ENCODE assay signal across 18 cellular contexts in the genomic region with DNA sequence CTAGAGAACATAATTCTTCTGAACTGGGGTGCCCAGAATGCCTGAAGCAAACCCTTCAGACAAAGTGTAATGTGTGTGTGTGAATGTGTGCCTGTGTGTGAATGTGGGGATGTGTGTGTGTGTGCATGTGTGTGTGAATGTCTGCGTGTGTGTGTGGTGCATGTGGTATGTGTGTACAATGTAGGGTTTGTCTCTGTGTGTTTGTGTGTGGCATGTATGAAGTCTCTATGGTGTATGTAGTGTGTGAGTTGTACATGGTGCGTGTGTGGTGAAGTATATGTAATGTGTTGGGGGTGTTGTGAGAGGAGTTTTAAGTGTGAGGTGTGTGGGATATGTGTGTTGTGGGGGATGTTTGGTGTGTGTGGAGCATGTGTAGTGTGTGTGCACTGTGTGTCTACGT.
DNase-seq lines count a peak whose midpoint lies in the region; ATAC-seq, FAIRE-seq and TF ChIP-seq lines count a peak whose summit lies in the region.
"Had no signal": no experiment of that assay in that cellular context is flagged by ENCODE, and none has a peak within 500 bp of the region (broad histone marks: within the 10 kb centered on the region; RNA-seq: fewer than 3 reads in every experiment).

No MANE protein-coding gene starts in this region.

- H3K36me3 Mint-ChIP-seq in H9 (ENCODE audit: insufficient read depth in 1 of 3, low read depth in 3 of 3): peaks cover 0 to 9% (median 4%) of the 10 kb centered on the region in 3 experiments; a peak in 6 of 7 replicates
- H3K36me3 Mint-ChIP-seq: CD4-positive, alpha-beta memory T cell; IgD-negative memory B cell had no signal

- no peak overlapping the region for H2BK12ac ChIP-seq in H9 (ENCODE audit: insufficient read length, low read depth, low read length)
- no peak overlapping the region for H2BK12ac ChIP-seq in neuronal stem cell (ENCODE audit: low read length)

- no peak overlapping the region for H3K56ac ChIP-seq in H9 (ENCODE audit: insufficient read length, low read depth, low read length)

- H4K8ac ChIP-seq in H9 (replicated peaks; ENCODE audit: insufficient read length, low read depth, low read length) (no peak overlapping the region), neuronal stem cell (ENCODE audit: low read depth, low read length) (no peak overlapping the region)

- H3K9me3 ChIP-seq in H9 (ENCODE audit: control insufficient read depth, low read depth, low read length): no peaks in the 10 kb centered on the region
- peaks cover 0 to 2% of the 10 kb centered on the region in 2 donors for H3K9me3 ChIP-seq in neuronal stem cell (replicated peaks in 1 of 2; ENCODE audit: control insufficient read depth in 2 of 2, insufficient read depth in 1 of 2, low read depth in 1 of 2, low read length in 2 of 2)
- no peaks in the 10 kb centered on the region for H3K9me3 ChIP-seq in upper lobe of right lung
- H3K9me3 ChIP-seq: BE2C had no signal

- no peak overlapping the region for H2AK5ac ChIP-seq in H9 (ENCODE audit: insufficient read length, low read length)
- H2AK5ac ChIP-seq in neuronal stem cell (ENCODE audit: low read depth, low read length): no peak overlapping the region

- H4K5ac ChIP-seq in H9 (ENCODE audit: insufficient read length, low read depth, low read length): peak overlapping the region; percentile 15

- H2AFZ ChIP-seq in H9 (ENCODE audit: low read length) (no peak overlapping the region), neuronal stem cell (ENCODE audit: low read length) (no peak overlapping the region)

- H3K4me3 Mint-ChIP-seq in H9: no peak overlapping the region
- H3K4me3 Mint-ChIP-seq: CD4-positive, alpha-beta memory T cell; IgD-negative memory B cell had no signal

- H3K23ac ChIP-seq in H9 (ENCODE audit: insufficient read length, low read depth, low read length) (peak overlapping the region; percentile 69), neuronal stem cell (ENCODE audit: low read depth, low read length, poor library complexity) (no peak overlapping the region)

- H3K4me1 Mint-ChIP-seq in H9: peaks cover 1% of the 10 kb centered on the region in 2 experiments
- H3K4me1 Mint-ChIP-seq: CD4-positive, alpha-beta memory T cell; IgD-negative memory B cell had no signal

- H3K36me3 ChIP-seq in bronchial epithelial cell (ENCODE audit: control insufficient read depth, insufficient read depth, low read length): no peaks in the 10 kb centered on the region
- H3K36me3 ChIP-seq in neuronal stem cell (replicated peaks in 1 of 2; ENCODE audit: control insufficient read depth in 2 of 2, insufficient read depth in 2 of 2, low read length in 2 of 2): no peaks in the 10 kb centered on the region
- no peaks in the 10 kb centered on the region for H3K36me3 ChIP-seq in upper lobe of right lung
- H3K36me3 ChIP-seq: BE2C had no signal

- H2BK15ac ChIP-seq in H9 (ENCODE audit: low read depth, low read length) (no peak overlapping the region), neuronal stem cell (ENCODE audit: low read length) (no peak overlapping the region)

- FAIRE-seq in bronchial epithelial cell (lab: Jason Lieb, UNC): peak; percentile 81
- FAIRE-seq: A204.1, G401.6, H54 had no signal

- peak; percentile 16 for ATAC-seq in upper lobe of right lung
- no peak for ATAC-seq in GM19023 (IDR thresholded peaks at IDR 0.05; ENCODE audit: unreplicated experiment)

- H3K79me1 ChIP-seq in H9 (ENCODE audit: insufficient read depth, low read depth, low read length, poor library complexity, severe bottlenecking) (no peaks in the 10 kb centered on the region), neuronal stem cell (ENCODE audit: low read depth, low read length) (no peaks in the 10 kb centered on the region)

- peaks cover 6 to 8% of the 10 kb centered on the region in 2 experiments; a peak in 4 of 5 replicates for H3K9me3 Mint-ChIP-seq in H9

- intact Hi-C loops in upper lobe of right lung (cut with DNase I): no loop called here

- H3K27ac ChIP-seq in H9 (ENCODE audit: insufficient read length, low read depth, low read length): no peak overlapping the region
- no peak overlapping the region for H3K27ac ChIP-seq in neuronal stem cell (replicated peaks; ENCODE audit: low read length)
- no peak overlapping the region for H3K27ac ChIP-seq in upper lobe of right lung
- H3K27ac ChIP-seq: C4-2B, HL-60 had no signal

- no peak overlapping the region for H3K18ac ChIP-seq in H9 (ENCODE audit: insufficient read length, low read depth, low read length)
- peak overlapping the region; percentile 22 for H3K18ac ChIP-seq in neuronal stem cell (ENCODE audit: low read length)

- 100% methylated on average over 1 of the region's 3 CpGs for WGBS in H9 (ENCODE audit: extremely low coverage, insufficient read length, low lambda C conversion rate)
- WGBS in neuronal stem cell (ENCODE audit: extremely low coverage in 2 of 2, insufficient read length in 2 of 2, insufficient replicate concordance in 1 of 2), 2 donors: 100% methylated on average over 1 of the region's 3 CpGs; no CpG with 5 or more reads in 1 of the 2 donors

- H3K4ac ChIP-seq in H9 (ENCODE audit: low read depth, low read length) (no peak overlapping the region), neuronal stem cell (ENCODE audit: low read length) (no peak overlapping the region)

- no peak overlapping the region for H3K27ac Mint-ChIP-seq in H9
- H3K27ac Mint-ChIP-seq: IgD-negative memory B cell had no signal

- H4K91ac ChIP-seq in H9 (ENCODE audit: insufficient read length, low read depth, low read length) (no peak overlapping the region), neuronal stem cell (ENCODE audit: low read depth, low read length, poor library complexity) (no peak overlapping the region)

- TF ChIP-seq CTCF in H9 (conservative IDR thresholded peaks at IDR 0.05) (no peak), bronchial epithelial cell (IDR thresholded peaks at IDR 0.05; ENCODE audit: insufficient read depth, low read length, severe bottlenecking) (no peak), upper lobe of right lung (IDR thresholded peaks at IDR 0.05) (no peak)

- DNase-seq in H9: no peak
- no peak for DNase-seq in bronchial epithelial cell (ENCODE audit: low read depth)
- DNase-seq in neuronal stem cell (ENCODE audit: low spot score): no peak
- DNase-seq in upper lobe of right lung: no peak
- DNase-seq in activated CD8-positive, alpha-beta memory T cell treated with anti-CD3 and anti-CD28 coated beads for 24 hours: no peak
- DNase-seq in HT-29 (ENCODE audit: low spot score): no peak
- DNase-seq: BE2C; CD4-positive, alpha-beta memory T cell; DMS153; DMS79 treated with DMSO at 0.1 percent for 48 hours; EL had no signal

- no peak overlapping the region for H3K4me2 ChIP-seq in H9 (ENCODE audit: insufficient read depth, insufficient read length, low read length)
- H3K4me2 ChIP-seq in neuronal stem cell (ENCODE audit: insufficient read depth, low read length, poor library complexity, severe bottlenecking): no peak overlapping the region

- H3K27me3 ChIP-seq in H9 (ENCODE audit: insufficient read depth, low read length) (no peaks in the 10 kb centered on the region), bronchial epithelial cell (ENCODE audit: control insufficient read depth, insufficient read depth, low read length) (no peaks in the 10 kb centered on the region), neuronal stem cell (ENCODE audit: control insufficient read depth in 3 of 3, insufficient read depth in 3 of 3, low read depth in 1 of 3, low read length in 3 of 3) (no peaks in the 10 kb centered on the region), upper lobe of right lung (no peaks in the 10 kb centered on the region)
- H3K27me3 ChIP-seq: BE2C had no signal

- H3K9ac ChIP-seq in H9 (ENCODE audit: extremely low read depth, insufficient read length, low read length) (no peak overlapping the region), neuronal stem cell (ENCODE audit: low read depth, low read length, poor library complexity) (no peak overlapping the region)

- H2BK120ac ChIP-seq in H9 (ENCODE audit: low read depth, low read length, poor library complexity, severe bottlenecking) (no peak overlapping the region), neuronal stem cell (ENCODE audit: low read depth, low read length) (no peak overlapping the region)

- H4K20me1 ChIP-seq in H9 (ENCODE audit: control insufficient read depth, insufficient read depth, insufficient read length): no peaks in the 10 kb centered on the region

- H3K4me1 ChIP-seq in H9 (ENCODE audit: insufficient read depth, low read length): no peaks in the 10 kb centered on the region
- peaks cover 0 to 1% of the 10 kb centered on the region in 2 donors for H3K4me1 ChIP-seq in neuronal stem cell (ENCODE audit: control insufficient read depth in 2 of 2, insufficient read depth in 1 of 2, low read depth in 1 of 2, low read length in 2 of 2)
- no peaks in the 10 kb centered on the region for H3K4me1 ChIP-seq in upper lobe of right lung
- H3K4me1 ChIP-seq: BE2C had no signal

- no peaks in the 10 kb centered on the region for H3K23me2 ChIP-seq in H9 (ENCODE audit: insufficient read length, low read depth, low read length, poor library complexity, severe bottlenecking)

- H3K14ac ChIP-seq in H9 (ENCODE audit: insufficient read depth, low read length) (no peak overlapping the region), neuronal stem cell (ENCODE audit: low read length) (no peak overlapping the region)

- H2BK20ac ChIP-seq in H9 (ENCODE audit: low read depth, low read length, poor library complexity, severe bottlenecking): no peak overlapping the region

- no peaks in the 10 kb centered on the region for H3K79me2 ChIP-seq in H9 (ENCODE audit: insufficient read depth, low read length)

- H2BK5ac ChIP-seq in H9 (ENCODE audit: insufficient read length, low read length): no peak overlapping the region
- H2BK5ac ChIP-seq in neuronal stem cell (ENCODE audit: low read length): no peak overlapping the region

- no peak overlapping the region for H3T11ph ChIP-seq in H9 (ENCODE audit: low read length)

- no peaks in the 10 kb centered on the region for H3K27me3 Mint-ChIP-seq in H9 (ENCODE audit: low read depth)
- H3K27me3 Mint-ChIP-seq: IgD-negative memory B cell had no signal

- H3K4me3 ChIP-seq in bronchial epithelial cell (ENCODE audit: low read depth, low read length): no peak overlapping the region
- H3K4me3 ChIP-seq in neuronal stem cell (ENCODE audit: low read length in 2 of 2): peak overlapping the region in 1 of 2 donors; percentile 42
- no peak overlapping the region for H3K4me3 ChIP-seq in upper lobe of right lung
